Comparison of ENCODE assay signal across 8 cellular contexts in genomic region chr2:224778474-224778877, GRCh38.
DNase-seq lines count a peak whose midpoint lies in the region; ATAC-seq, FAIRE-seq and TF ChIP-seq lines count a peak whose summit lies in the region.

No MANE protein-coding gene starts in this region.

- ATAC-seq in GM21723 (IDR thresholded peaks at IDR 0.05; ENCODE audit: unreplicated experiment) (peak; percentile 77), HG03045 (IDR thresholded peaks at IDR 0.05; ENCODE audit: unreplicated experiment) (no peak)

- DNase-seq in G401 (ENCODE audit: low spot score) (peak; percentile 61), NCI-H2029 (lab: John Stamatoyannopoulos, UW) (peak; percentile 6), mesothelial cell of epicardium (ENCODE audit: low spot score in 2 of 2, unreplicated experiment in 2 of 2) (peak in 1 of 2 experiments; percentile 70)
- peak; percentile 19 for DNase-seq in activated CD4-positive, alpha-beta T cell treated with anti-CD3 and anti-CD28 coated beads for 1 hour
- peak; percentile 26 for DNase-seq in stimulated activated CD8-positive, alpha-beta memory T cell treated with anti-CD3 and anti-CD28 coated beads, Interleukin-7, amount 100 ng/mL, for 24 hours (ENCODE audit: low read depth)

- H3K36me3 Mint-ChIP-seq in mesothelial cell of epicardium, result no peaks in the 10 kb centered on the region

- no peaks in the 10 kb centered on the region for H3K9me3 Mint-ChIP-seq in mesothelial cell of epicardium

- in situ Hi-C loops in G401 (cut with HindIII; ENCODE audit: low sequenced_read_pairs), result no loop called here

- H3K27me3 Mint-ChIP-seq in mesothelial cell of epicardium (ENCODE audit: low read depth), result peaks cover 7% of the 10 kb centered on the region

- H3K4me3 Mint-ChIP-seq in mesothelial cell of epicardium, result no peak overlapping the region

- FAIRE-seq in colon (lab: Jason Lieb, UNC), result peak; percentile 28

- peaks cover 23% of the 10 kb centered on the region for H3K4me1 Mint-ChIP-seq in mesothelial cell of epicardium

- TF ChIP-seq CTCF in mesothelial cell of epicardium (IDR thresholded peaks at IDR 0.05; ENCODE audit: unreplicated experiment), result peak; percentile 80

- H3K27ac Mint-ChIP-seq in mesothelial cell of epicardium, result no peak overlapping the region
